Comparison of ENCODE assay signal across 8 cellular contexts in the genomic region with DNA sequence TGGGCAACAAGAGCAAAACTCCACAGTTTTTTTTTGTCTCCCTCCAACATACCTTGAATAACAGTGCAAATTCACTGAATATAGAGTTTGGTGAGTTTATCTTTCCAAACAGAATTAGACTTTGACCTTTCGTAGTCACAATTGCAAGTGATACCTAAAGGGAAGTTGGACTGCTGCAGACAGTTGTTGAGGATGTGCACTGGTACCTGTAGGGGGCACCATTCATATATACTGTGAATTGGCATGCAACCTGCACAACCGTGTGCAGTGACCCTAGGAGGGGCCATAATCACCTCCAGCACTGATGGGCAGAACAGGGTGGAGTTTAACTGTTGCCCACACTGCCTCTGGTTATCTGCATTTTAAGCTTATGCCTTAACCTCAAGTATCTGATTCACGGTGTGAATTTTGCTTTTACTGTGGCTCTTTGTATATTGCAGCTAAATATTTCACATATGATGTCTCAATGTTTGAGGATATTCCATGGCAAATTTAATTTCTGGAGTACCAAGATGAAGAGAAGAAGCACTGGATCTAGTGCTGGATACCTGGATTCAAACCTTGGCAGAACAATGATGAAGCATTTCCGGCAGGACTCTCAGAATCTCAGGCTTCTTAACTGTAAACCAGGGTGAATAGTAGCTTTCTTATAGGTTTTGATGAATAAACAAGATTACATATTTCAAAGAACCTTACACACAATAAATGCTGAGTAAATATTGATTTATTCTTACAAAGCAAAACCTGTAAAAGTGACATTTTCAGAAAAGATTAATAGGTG.
A peak's percentile ranks its signal among the peaks of the same experiment; 100 is the strongest.
DNase-seq lines count a peak whose midpoint lies in the region; ATAC-seq, FAIRE-seq and TF ChIP-seq lines count a peak whose summit lies in the region.

No MANE protein-coding gene starts in this region.

- peak; percentile 63 to 80; a peak in 5 of 6 replicates for ATAC-seq in A549
- peak; percentile 76 for ATAC-seq in HG03460 (IDR thresholded peaks at IDR 0.05; ENCODE audit: unreplicated experiment)
- no peak for ATAC-seq in aorta (ENCODE audit: low FRiP score)

- FAIRE-seq in A549 (lab: Jason Lieb, UNC), result peak; percentile 61

- WGBS in A549 (ENCODE audit: missing lambda C conversion rate), result 53% methylated on average over 4 of the region's 4 CpGs
- 69 to 71% methylated on average over 4 of the region's 4 CpGs for WGBS in aorta, 2 donors

- peak; percentile 25 to 74 for DNase-seq in A549 (ENCODE audit: low read depth in 1 of 2, low spot score in 1 of 2)
- no peak for DNase-seq in GM12864 (ENCODE audit: low read depth)
- DNase-seq in WERI-Rb-1, result peak; percentile 29
- DNase-seq in lung microvascular endothelial cell (ENCODE audit: low read depth in 2 of 2), result peak; percentile 37 to 64
- DNase-seq in aorta, result no peak
- DNase-seq in OCI-M2 (lab: John Stamatoyannopoulos, UW; ENCODE audit: unreplicated experiment), result no peak
- DNase-seq in stimulated activated CD4-positive, alpha-beta T cell treated with anti-CD3 and anti-CD28 coated beads, Interleukin-2, amount 100 ng/mL, for 48 hours, result no peak

- H3K9me3 ChIP-seq in A549 (no peaks in the 10 kb centered on the region), WERI-Rb-1 (ENCODE audit: severe bottlenecking) (no peaks in the 10 kb centered on the region), aorta (ENCODE audit: control insufficient read depth, low read length) (no peaks in the 10 kb centered on the region)

- H3K4me1 ChIP-seq in A549 (peaks cover 46% of the 10 kb centered on the region), aorta (ENCODE audit: control insufficient read depth in 1 of 2, insufficient read depth in 2 of 2, low read length in 2 of 2) (peaks cover 0 to 1% of the 10 kb centered on the region in 2 donors)

- H3K4me3 ChIP-seq in A549 (no peak overlapping the region), GM12864 (ENCODE audit: low read depth, low read length) (no peak overlapping the region), WERI-Rb-1 (ENCODE audit: low read depth, low read length) (no peak overlapping the region), aorta (ENCODE audit: low read length in 2 of 2) (no peak overlapping the region)

- intact Hi-C loops in aorta (cut with DNase I), result no loop called here

- POLR2A ChIA-PET in A549 (lab: Yijun Ruan, JAX), result no interaction called here

- H3K4me2 ChIP-seq in A549, result peak overlapping the region; percentile 16

- peak; percentile 54 for TF ChIP-seq CTCF in A549 (IDR thresholded peaks at IDR 0.05)
- peak; percentile 58 for TF ChIP-seq CTCF in GM12864 (IDR thresholded peaks at IDR 0.05; ENCODE audit: low read depth, low read length, missing control alignments)
- peak; percentile 85 for TF ChIP-seq CTCF in WERI-Rb-1 (IDR thresholded peaks at IDR 0.05; ENCODE audit: low read depth, low read length)

- H3K36me3 ChIP-seq in WERI-Rb-1 (no peaks in the 10 kb centered on the region), aorta (ENCODE audit: control insufficient read depth in 1 of 2, insufficient read depth in 2 of 2, low read length in 1 of 2) (no peaks in the 10 kb centered on the region)

- no peak for TF ChIP-seq POLR2A in A549 (IDR thresholded peaks at IDR 0.05; ENCODE audit: low read length)

- CTCF ChIA-PET in A549 (lab: Yijun Ruan, JAX), result interaction anchor here (0.6 to 1.5 kb wide), 8 partner anchors 11 to 441 kb away, joined by 3 to 4 read pairs (median 3); no protein-coding TSS in a partner anchor

- peak overlapping the region; percentile 5 to 27; a peak in 2 of 6 replicates for H3K27ac ChIP-seq in A549
- no peak overlapping the region for H3K27ac ChIP-seq in WERI-Rb-1
- no peak overlapping the region for H3K27ac ChIP-seq in aorta (ENCODE audit: low read depth in 1 of 2, low read length in 2 of 2)

- peak; percentile 48 to 60 for TF ChIP-seq RAD21 in A549 (conservative IDR thresholded peaks at IDR 0.05 in 1 of 2, IDR thresholded peaks at IDR 0.05 in 1 of 2)

- no peak for TF ChIP-seq EP300 in A549 (IDR thresholded peaks at IDR 0.05)

- H3K27me3 ChIP-seq in WERI-Rb-1 (ENCODE audit: insufficient read depth, low read depth, severe bottlenecking) (no peaks in the 10 kb centered on the region), aorta (ENCODE audit: control insufficient read depth in 1 of 2, insufficient read depth in 2 of 2, low read length in 1 of 2) (no peaks in the 10 kb centered on the region)

TF ChIP-seq in A549, 52 proteins besides CTCF, POLR2A, EP300 and RAD21:
- TF ChIP-seq HOXB5 (CRISPR knock-in tag; IDR thresholded peaks at IDR 0.05), result no peak
- TF ChIP-seq GATA3 (IDR thresholded peaks at IDR 0.05; ENCODE audit: borderline replicate concordance), result peak; percentile 76
- TF ChIP-seq SMC3 (IDR thresholded peaks at IDR 0.05), result 0 out of 3 replicates have a peak, but pooled peaks have one; percentile 23
- TF ChIP-seq, protein P1, sequence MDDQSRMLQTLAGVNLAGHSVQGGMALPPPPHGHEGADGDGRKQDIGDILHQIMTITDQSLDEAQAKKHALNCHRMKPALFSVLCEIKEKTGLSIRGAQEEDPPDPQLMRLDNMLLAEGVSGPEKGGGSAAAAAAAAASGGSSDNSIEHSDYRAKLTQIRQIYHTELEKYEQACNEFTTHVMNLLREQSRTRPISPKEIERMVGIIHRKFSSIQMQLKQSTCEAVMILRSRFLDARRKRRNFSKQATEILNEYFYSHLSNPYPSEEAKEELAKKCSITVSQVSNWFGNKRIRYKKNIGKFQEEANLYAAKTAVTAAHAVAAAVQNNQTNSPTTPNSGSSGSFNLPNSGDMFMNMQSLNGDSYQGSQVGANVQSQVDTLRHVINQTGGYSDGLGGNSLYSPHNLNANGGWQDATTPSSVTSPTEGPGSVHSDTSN (IDR thresholded peaks at IDR 0.05), result no peak
TF ChIP-seq in A549: peak in this region for 2.

Comparison
In these comparisons a context has a peak if more than half of its experiments do, and no peak if none do; other contexts are left out.
1. DNase-seq: peak in A549 (2 of 2), WERI-Rb-1 (single experiment) and lung microvascular endothelial cell (2 of 2); none in GM12864 (single experiment), aorta (0 of 2), OCI-M2 (single experiment) and stimulated activated CD4-positive, alpha-beta T cell treated with anti-CD3 and anti-CD28 coated beads, Interleukin-2, amount 100 ng/mL, for 48 hours (0 of 2).
2. H3K27ac ChIP-seq: peak in A549 (2 of 2); none in WERI-Rb-1 (single experiment) and aorta (0 of 2).
3. Peak in every context shown above with its lines, with median percentiles within 50 percentile points of each other: CTCF ChIP-seq.